In the genomic region with DNA sequence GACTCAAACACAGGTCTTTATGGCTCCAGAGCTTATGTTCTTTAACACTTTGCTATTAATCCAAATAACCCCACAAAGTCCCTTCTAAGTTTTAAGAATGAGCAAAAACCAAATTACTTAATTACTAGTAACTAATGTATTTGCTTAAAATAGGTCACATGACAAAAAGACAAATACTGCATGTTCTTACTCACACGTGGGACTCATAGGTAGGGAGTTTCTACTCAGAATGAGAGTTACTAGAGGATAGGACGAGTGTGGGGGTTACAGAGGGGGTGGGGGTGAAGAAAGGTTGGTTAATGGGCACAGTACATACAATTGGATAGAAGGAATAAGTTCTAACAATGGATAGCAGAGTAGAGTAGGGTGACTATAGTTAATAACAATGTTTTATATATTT, we compare ENCODE assay signal across 19 cellular contexts. TPM values are rescaled to one million over a fixed set of nuclear protein-coding genes. Genes with fewer than 3 reads are reported as not detected.
DNase-seq lines count a peak whose midpoint lies in the region; ATAC-seq, FAIRE-seq and TF ChIP-seq lines count a peak whose summit lies in the region.
"Had no signal": no experiment of that assay in that cellular context is flagged by ENCODE, and none has a peak within 500 bp of the region (broad histone marks: within the 10 kb centered on the region; RNA-seq: fewer than 3 reads in every experiment).

No MANE protein-coding gene starts in this region.

- FAIRE-seq in A549 (lab: Jason Lieb, UNC): no peak
- FAIRE-seq: HTR-8/SVneo had no signal

- no peaks in the 10 kb centered on the region for H3K9me2 ChIP-seq in PC-3 (replicated peaks; ENCODE audit: low read length)

- TF ChIP-seq EP300 in A549 (IDR thresholded peaks at IDR 0.05): no peak

- H3K27ac ChIP-seq in 22Rv1 (0 out of 2 replicates have a peak overlapping the region, but pooled peaks have one; percentile 17), A549 (no peak overlapping the region), PC-3 (ENCODE audit: low read length) (no peak overlapping the region)
- H3K27ac ChIP-seq: C4-2B, SK-N-MC had no signal

- peaks cover 5% of the 10 kb centered on the region for H3F3A ChIP-seq in PC-3 (ENCODE audit: low read length, unreplicated experiment)

- TF ChIP-seq CTCF in 22Rv1 (IDR thresholded peaks at IDR 0.05) (no peak), A549 (IDR thresholded peaks at IDR 0.05) (no peak), PC-3 (conservative IDR thresholded peaks at IDR 0.05; ENCODE audit: low read depth, low read length) (no peak), epithelial cell of esophagus (IDR thresholded peaks at IDR 0.05; ENCODE audit: insufficient read depth, low read depth, low read length, missing control alignments) (no peak)

- H3K4me1 ChIP-seq in A549: peaks cover 54% of the 10 kb centered on the region
- H3K4me1 ChIP-seq in PC-3 (ENCODE audit: insufficient read depth, low read length): peaks cover 42% of the 10 kb centered on the region

- no peak for ATAC-seq in A549
- ATAC-seq in PC-3: no peak
- ATAC-seq in GM21619 (IDR thresholded peaks at IDR 0.05; ENCODE audit: unreplicated experiment): no peak
- ATAC-seq in HG02571 (IDR thresholded peaks at IDR 0.05; ENCODE audit: unreplicated experiment): no peak
- ATAC-seq: GM23338, Panc1, Right ventricle myocardium inferior had no signal

- H3K27me3 ChIP-seq in PC-3 (ENCODE audit: low read length): no peaks in the 10 kb centered on the region

- intact Hi-C loops in PC-3 (cut with micrococcal nuclease): no loop called here

- H3K79me2 ChIP-seq in PC-3 (ENCODE audit: low read length): peaks cover 91% of the 10 kb centered on the region

- 13% methylated on average over 2 of the region's 2 CpGs for WGBS in A549 (ENCODE audit: missing lambda C conversion rate)

- H3K4me2 ChIP-seq in A549 (peak overlapping the region; percentile 88), PC-3 (ENCODE audit: low read length) (peak overlapping the region; percentile 53)
- H3K4me2 ChIP-seq: GM23338 had no signal

- H4K20me1 ChIP-seq in PC-3 (ENCODE audit: low read length): peaks cover 41% of the 10 kb centered on the region

- no peak overlapping the region for H2AFZ ChIP-seq in PC-3 (ENCODE audit: low read length)
- H2AFZ ChIP-seq: GM23338 had no signal

- CTCF ChIA-PET in A549 (lab: Yijun Ruan, JAX): no interaction called here
- CTCF ChIA-PET in PC-3 (lab: Charles Lee): no interaction called here

- no peak overlapping the region for H3K4me3 ChIP-seq in A549
- no peak overlapping the region for H3K4me3 ChIP-seq in PC-3 (ENCODE audit: low read length)
- H3K4me3 ChIP-seq in epithelial cell of esophagus (ENCODE audit: low read length): no peak overlapping the region
- H3K4me3 ChIP-seq: GM23338, SK-N-MC had no signal

- no peak overlapping the region for H3K9ac ChIP-seq in PC-3 (ENCODE audit: low read length)

- H3K9me3 ChIP-seq in A549 (no peaks in the 10 kb centered on the region), PC-3 (ENCODE audit: low read length) (no peaks in the 10 kb centered on the region)

- DNase-seq in A549 (ENCODE audit: low read depth in 1 of 2, low spot score in 1 of 2): no peak
- DNase-seq in PC-3: no peak
- DNase-seq in epithelial cell of esophagus (ENCODE audit: low read depth): peak; percentile 19
- DNase-seq in activated CD4-positive, alpha-beta T cell treated with anti-CD3 and anti-CD28 coated beads, Interleukin-2, amount 50 U/mL, for 4 hours: no peak
- DNase-seq: DND-41, GDM1, NCI-H1105, NCI-H1694 treated with DMSO at 0.1 percent for 48 hours, NCI-H446 treated with DMSO at 0.1 percent for 48 hours, NCI-H774 had no signal

- TF ChIP-seq POLR2A in A549 (IDR thresholded peaks at IDR 0.05; ENCODE audit: low read length): no peak

- H3K36me3 ChIP-seq in PC-3 (ENCODE audit: low read depth, low read length): no peaks in the 10 kb centered on the region

- no peak for TF ChIP-seq RAD21 in A549 (conservative IDR thresholded peaks at IDR 0.05 in 1 of 2, IDR thresholded peaks at IDR 0.05 in 1 of 2)

- POLR2A ChIA-PET in A549 (lab: Yijun Ruan, JAX) (no interaction called here), PC-3 (lab: Charles Lee; ENCODE audit: unreplicated experiment) (no interaction called here)

- BruUV-seq in PC-3 (replicated peaks; lab: Mats Ljungman, UMichigan): no TSS peak

TF ChIP-seq in A549, 52 proteins besides CTCF, POLR2A, EP300 and RAD21:
- no peak for TF ChIP-seq FOSL2 (IDR thresholded peaks at IDR 0.05)
- TF ChIP-seq FOSL2 (CRISPR knock-in tag; IDR thresholded peaks at IDR 0.05): no peak
- TF ChIP-seq HEYL (CRISPR knock-in tag; IDR thresholded peaks at IDR 0.05): no peak
- TF ChIP-seq, protein P1, sequence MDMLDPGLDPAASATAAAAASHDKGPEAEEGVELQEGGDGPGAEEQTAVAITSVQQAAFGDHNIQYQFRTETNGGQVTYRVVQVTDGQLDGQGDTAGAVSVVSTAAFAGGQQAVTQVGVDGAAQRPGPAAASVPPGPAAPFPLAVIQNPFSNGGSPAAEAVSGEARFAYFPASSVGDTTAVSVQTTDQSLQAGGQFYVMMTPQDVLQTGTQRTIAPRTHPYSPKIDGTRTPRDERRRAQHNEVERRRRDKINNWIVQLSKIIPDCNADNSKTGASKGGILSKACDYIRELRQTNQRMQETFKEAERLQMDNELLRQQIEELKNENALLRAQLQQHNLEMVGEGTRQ (IDR thresholded peaks at IDR 0.05): peak; percentile 43
- no peak for TF ChIP-seq ESRRA (IDR thresholded peaks at IDR 0.05; ENCODE audit: borderline replicate concordance, low read length)
- TF ChIP-seq TFCP2L1 (CRISPR knock-in tag; IDR thresholded peaks at IDR 0.05): no peak

RNA-seq across cellular contexts. Expression of gene RPS6KA3, which starts 5.8 kb away (rescaled TPM):
- 109 and 117 TPM in 2 replicates for polyA plus RNA-seq in A549 (2011; rRNA removed)
- 20.6 and 22.4 TPM in 2 replicates for polyA plus RNA-seq in A549 (2012; cell fraction: cytosol; rRNA removed)
- polyA plus RNA-seq in A549 (2012; cell fraction: nucleus; rRNA removed): 8.8 and 10.3 TPM in 2 replicates
- 39.5 to 41.1 TPM (median 40.5 TPM) in 3 replicates for polyA plus RNA-seq in A549 (2017; fragmentation: RNase III; extraction: RNeasy Plus Mini Kit Qiagen cat#74134 plus additional on column Dnase treatment)
- 88.5 and 90.8 TPM in 2 replicates for polyA minus RNA-seq in A549 (2011; rRNA and poly(A)+ RNA removed)
- total RNA-seq in PC-3 (2014; rRNA removed): 22.8 and 24.6 TPM in 2 replicates
